ENCODE assay signal across 22 cellular contexts in the genomic region with DNA sequence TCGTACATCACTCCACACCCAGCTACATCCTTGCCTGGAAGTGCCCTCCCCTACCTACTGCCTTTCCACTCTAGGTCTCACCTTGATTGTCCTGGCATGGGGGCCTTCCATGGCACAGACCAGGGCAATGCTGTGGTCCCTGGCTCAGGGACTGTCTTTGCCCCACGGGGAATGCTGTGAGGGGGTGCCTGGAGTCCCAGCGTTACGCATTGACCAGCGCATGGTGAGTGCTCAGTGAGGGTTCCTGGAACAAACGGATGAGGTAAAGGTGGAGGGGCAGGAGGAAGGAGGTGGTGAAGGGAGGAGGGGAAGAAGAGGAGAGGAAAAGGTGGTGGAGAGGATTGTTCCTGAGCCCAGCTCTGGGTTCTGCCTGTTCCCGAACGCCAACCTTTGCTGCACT. TPM values are rescaled to one million over a fixed set of nuclear protein-coding genes. Genes with fewer than 3 reads are reported as not detected.
"Had no signal": no experiment of that assay in that cellular context is flagged by ENCODE, and none has a peak within 500 bp of the region (broad histone marks: within the 10 kb centered on the region; RNA-seq: fewer than 3 reads in every experiment).

No MANE protein-coding gene starts in this region.

- H3K4me1 ChIP-seq: heart left ventricle, left ventricle myocardium inferior, parathyroid adenoma, tibial nerve had no signal

- H3K4me3 ChIP-seq: heart left ventricle, left ventricle myocardium inferior, tibial nerve had no signal

- H3K9me3 ChIP-seq: heart left ventricle, left ventricle myocardium inferior had no signal

- H3K27ac ChIP-seq: brain microvascular endothelial cell, heart left ventricle, left ventricle myocardium inferior, parathyroid adenoma, tibial nerve had no signal

- H3K27me3 ChIP-seq: brain microvascular endothelial cell, tibial nerve had no signal

- H3K36me3 ChIP-seq: brain microvascular endothelial cell, heart left ventricle, left ventricle myocardium inferior, tibial nerve had no signal

- ATAC-seq: esophagus mucosa, heart left ventricle, right cardiac atrium had no signal

- DNase-seq: activated CD4-positive, alpha-beta T cell treated with anti-CD3 and anti-CD28 coated beads for 4 hours; activated CD4-positive, alpha-beta T cell treated with anti-CD3 and anti-CD28 coated beads, Interleukin-2, amount 50 U/mL, for 48 hours; activated CD8-positive, alpha-beta memory T cell treated with anti-CD3 and anti-CD28 coated beads for 24 hours; activated gamma-delta T cell; activated naive CD4-positive, alpha-beta T cell treated with anti-CD3 and anti-CD28 coated beads, Interleukin-2, amount 10 ng/mL, durations not matched to agents 7 days and 5 days; activated naive CD8-positive, alpha-beta T cell treated with anti-CD3 and anti-CD28 coated beads, Interleukin-2, amount 10 ng/mL, durations not matched to agents 7 days and 5 days; brain microvascular endothelial cell; caudate nucleus; endodermal cell; foreskin fibroblast; hypothalamus; left ventricle myocardium inferior; nucleus accumbens; stimulated activated CD4-positive, alpha-beta T cell treated with anti-CD3 and anti-CD28 coated beads, Interleukin-2, amount 100 ng/mL, for 48 hours; stimulated activated naive CD4-positive, alpha-beta T cell treated with Interleukin-2 at 50 U/mL for 16 hours had no signal

RNA-seq across cellular contexts. Expression of a gene that starts 40.6 kb away (rescaled TPM):
- total RNA-seq: activated naive CD8-positive, alpha-beta T cell treated with anti-CD3 and anti-CD28 coated beads, Interleukin-2, amount 10 ng/mL, durations not matched to agents 7 days and 5 days; astrocyte; T-helper 1 cell treated with Interleukin-12 subunit alpha and Interleukin-12 subunit beta and Interleukin-4 antibody, amounts not matched to agents 30 ng/mL and 1 ng/mL, for 36 hours had no signal
